Comparison of ENCODE assay signal across 9 cellular contexts in genomic region chr12:51625370-51625769, GRCh38.
"Had no signal": no experiment of that assay in that cellular context is flagged by ENCODE, and none has a peak within 500 bp of the region (broad histone marks: within the 10 kb centered on the region; RNA-seq: fewer than 3 reads in every experiment).

No MANE protein-coding gene starts in this region.

- H3K4me1 ChIP-seq: HAP-1 had no signal

- H3K4me3 ChIP-seq: GM23338, HAP-1, K562 had no signal

- H3K9me3 ChIP-seq: HAP-1 had no signal

- H3K27ac ChIP-seq: HL-60 had no signal

- H3K9me3 Mint-ChIP-seq: GM23338, HFFc6 had no signal

- H3K4me2 ChIP-seq: GM23338 had no signal

- DNase-seq: H7, HFFc6, IMR-90, KG1 had no signal

- H2AFZ ChIP-seq: GM23338 had no signal

- ATAC-seq: GM23338, HCT116, K562 had no signal

- H3K4me3 Mint-ChIP-seq: GM23338, HFFc6 had no signal

- H3K27ac Mint-ChIP-seq: GM23338, HFFc6 had no signal

- FAIRE-seq: K562 had no signal

- H3K36me3 ChIP-seq: HAP-1 had no signal
